Comparison of ENCODE assay signal across 1 cellular context in genomic region chr20:42082611-42083010, GRCh38.
TF ChIP-seq lines count a peak whose summit lies in the region.

No MANE protein-coding gene starts in this region.

TF ChIP-seq in GM23338, 12 proteins besides CTCF, POLR2A, EP300 and RAD21 (continued from another document):
- TF ChIP-seq ETS1 (IDR thresholded peaks at IDR 0.05) (no peak), EZH2phosphoT487 (IDR thresholded peaks at IDR 0.05; ENCODE audit: unreplicated experiment) (no peak), JUNB (IDR thresholded peaks at IDR 0.05; ENCODE audit: unreplicated experiment) (no peak), EZH2 (IDR thresholded peaks at IDR 0.05; ENCODE audit: low read depth, unreplicated experiment) (no peak), ZNF114 (CRISPR knock-in tag; IDR thresholded peaks at IDR 0.05) (no peak), ZNF331 (CRISPR knock-in tag; IDR thresholded peaks at IDR 0.05; ENCODE audit: low read depth) (no peak), POLR2AphosphoS5 (IDR thresholded peaks at IDR 0.05; ENCODE audit: low read depth) (no peak), NANOG (IDR thresholded peaks at IDR 0.05; ENCODE audit: borderline replicate concordance) (no peak), CREB1 (CRISPR knock-in tag; IDR thresholded peaks at IDR 0.05; ENCODE audit: low read depth) (no peak), REST (IDR thresholded peaks at IDR 0.05; ENCODE audit: unreplicated experiment) (no peak), STAT1 (IDR thresholded peaks at IDR 0.05; ENCODE audit: unreplicated experiment) (no peak)
